Comparison of ENCODE assay signal across 10 cellular contexts in the genomic region with DNA sequence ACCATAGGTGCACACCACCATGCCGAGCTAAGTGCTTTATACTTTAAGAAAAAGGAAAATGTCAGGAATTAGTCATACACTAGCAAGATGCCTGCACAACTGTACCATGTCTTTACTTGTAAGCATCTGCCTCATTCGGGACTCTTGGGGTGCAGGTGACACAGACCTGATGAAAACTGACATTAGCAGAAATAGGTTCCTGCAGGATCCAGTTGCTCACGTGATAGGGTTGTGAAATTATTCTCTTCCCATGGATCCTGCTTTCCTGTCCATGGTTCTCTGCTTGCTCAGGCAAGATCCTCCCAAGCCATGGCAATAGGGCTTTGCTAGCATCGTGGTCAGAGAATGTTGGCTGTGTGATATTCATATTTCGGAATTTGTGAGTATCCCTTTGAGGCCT. TPM values are rescaled to one million over a fixed set of nuclear protein-coding genes. Genes with fewer than 3 reads are reported as not detected.
"Had no signal": no experiment of that assay in that cellular context is flagged by ENCODE, and none has a peak within 500 bp of the region (broad histone marks: within the 10 kb centered on the region; RNA-seq: fewer than 3 reads in every experiment).

No MANE protein-coding gene starts in this region.

- H3K9me3 ChIP-seq: HAP-1 had no signal

- H3K27ac ChIP-seq: GM23248, HL-60 had no signal

- H3K9ac ChIP-seq: GM23248 had no signal

- H3K36me3 ChIP-seq: HAP-1 had no signal

- H3K4me1 ChIP-seq: HAP-1 had no signal

- H3K4me3 Mint-ChIP-seq: HFFc6, IgD-negative memory B cell had no signal

- ATAC-seq: HCT116, HepG2 had no signal

- H3K27ac Mint-ChIP-seq: HFFc6, IgD-negative memory B cell had no signal

- H3K4me3 ChIP-seq: GM23248, HAP-1 had no signal

- DNase-seq: GM23248, GOT3, H7, HFFc6 had no signal

- H2AFZ ChIP-seq: GM23248 had no signal

RNA-seq across cellular contexts. Expression of a gene that starts 10.2 kb away (rescaled TPM):
- total RNA-seq: GM23248, HFFc6, HT1080 had no signal
- polyA plus RNA-seq: IgD-negative memory B cell had no signal
